9 cellular contexts compared by ENCODE assay signal in the genomic region with DNA sequence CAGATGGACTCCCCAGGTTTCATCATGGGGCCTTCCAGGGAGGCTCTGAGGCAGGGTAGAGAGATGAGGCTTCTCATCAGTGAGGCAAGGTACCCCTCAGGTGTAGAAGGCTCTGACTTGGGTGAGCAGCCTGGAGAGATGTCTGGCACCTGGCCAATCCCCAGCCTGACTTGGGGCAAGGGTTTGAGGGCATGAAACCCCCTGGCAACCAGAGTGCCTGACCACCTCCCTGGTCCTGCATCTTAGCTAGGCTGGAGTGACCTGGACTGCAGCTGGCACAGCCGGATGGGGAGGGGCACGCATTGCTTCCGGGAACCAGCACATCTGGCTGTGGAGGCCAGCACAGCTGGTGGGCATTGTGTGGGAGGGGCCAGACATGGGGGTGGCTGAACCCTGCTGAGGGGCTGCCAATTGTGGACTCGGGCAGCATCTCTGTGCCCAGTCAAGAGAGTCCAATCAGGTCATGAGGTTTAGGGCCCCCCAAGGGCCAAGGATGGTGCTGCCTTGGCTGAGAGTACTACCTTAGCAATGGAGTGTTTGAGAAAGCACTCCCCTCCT. TPM values are rescaled to one million over a fixed set of nuclear protein-coding genes. Genes with fewer than 3 reads are reported as not detected.
A peak's percentile ranks its signal among the peaks of the same experiment; 100 is the strongest.
DNase-seq lines count a peak whose midpoint lies in the region; ATAC-seq and TF ChIP-seq lines count a peak whose summit lies in the region.
"Had no signal": no experiment of that assay in that cellular context is flagged by ENCODE, and none has a peak within 500 bp of the region (broad histone marks: within the 10 kb centered on the region; RNA-seq: fewer than 3 reads in every experiment).

No MANE protein-coding gene starts in this region.

- peak overlapping the region; percentile 83 for H3K4me2 ChIP-seq in parathyroid adenoma (ENCODE audit: low read length)

- H3K27ac ChIP-seq in CD8-positive, alpha-beta memory T cell (ENCODE audit: low read depth, low read length), result no peak overlapping the region
- H3K27ac ChIP-seq in Peyer's patch (peak overlapping the region; percentile 72 to 90 (median 80)), parathyroid adenoma (peak overlapping the region; percentile 79)

- H3K36me3 Mint-ChIP-seq in CD8-positive, alpha-beta memory T cell, result no peaks in the 10 kb centered on the region
- H3K36me3 Mint-ChIP-seq: activated naive CD8-positive, alpha-beta T cell had no signal

- peaks cover 0 to 1% of the 10 kb centered on the region in 2 donors for H3K27me3 Mint-ChIP-seq in CD8-positive, alpha-beta memory T cell
- H3K27me3 Mint-ChIP-seq: activated naive CD8-positive, alpha-beta T cell had no signal

- peaks cover 14% of the 10 kb centered on the region for H3K4me1 ChIP-seq in CD8-positive, alpha-beta memory T cell (ENCODE audit: insufficient read depth, low read length)
- peaks cover 5 to 43% (median 15%) of the 10 kb centered on the region in 4 donors for H3K4me1 ChIP-seq in Peyer's patch
- peaks cover 25% of the 10 kb centered on the region for H3K4me1 ChIP-seq in parathyroid adenoma

- peak overlapping the region in 3 of 8 donors; percentile 23 to 82 (median 29) for H3K27ac Mint-ChIP-seq in CD8-positive, alpha-beta memory T cell
- H3K27ac Mint-ChIP-seq: activated naive CD8-positive, alpha-beta T cell had no signal

- H3K9ac ChIP-seq in parathyroid adenoma, result no peak overlapping the region

- H3K79me2 ChIP-seq in parathyroid adenoma, result peaks cover 9% of the 10 kb centered on the region

- H3K4me3 Mint-ChIP-seq in CD8-positive, alpha-beta memory T cell, result peak overlapping the region; percentile 32 to 72 (median 50)

- no peak for TF ChIP-seq POLR2A in Peyer's patch (IDR thresholded peaks at IDR 0.05)

- DNase-seq in CD8-positive, alpha-beta memory T cell, result no peak
- DNase-seq in Peyer's patch, result peak in 1 of 3 donors; percentile 54
- DNase-seq in foreskin fibroblast, result peak in 1 of 2 donors; percentile 66
- no peak for DNase-seq in NCI-H2107 treated with DMSO at 0.1 percent for 48 hours (lab: John Stamatoyannopoulos, UW; ENCODE audit: unreplicated experiment)
- no peak for DNase-seq in activated CD4-positive, alpha-beta T cell treated with anti-CD3 and anti-CD28 coated beads for 48 hours

- TF ChIP-seq CTCF in Peyer's patch (IDR thresholded peaks at IDR 0.05) (no peak), foreskin fibroblast (IDR thresholded peaks at IDR 0.05; ENCODE audit: low read depth, low read length) (no peak), parathyroid adenoma (IDR thresholded peaks at IDR 0.05) (no peak)

- H3K9me3 ChIP-seq in CD8-positive, alpha-beta memory T cell (ENCODE audit: low read length), result no peaks in the 10 kb centered on the region
- H3K9me3 ChIP-seq in Peyer's patch (no peaks in the 10 kb centered on the region), parathyroid adenoma (ENCODE audit: control insufficient read depth, low read length) (no peaks in the 10 kb centered on the region)

- peaks cover 4 to 28% (median 7%) of the 10 kb centered on the region in 3 donors for H3K4me1 Mint-ChIP-seq in CD8-positive, alpha-beta memory T cell

- POLR2A ChIA-PET in CD8-positive, alpha-beta memory T cell (lab: Charles Lee), result no interaction called here

- ATAC-seq in HG03457 (IDR thresholded peaks at IDR 0.05; ENCODE audit: unreplicated experiment) (no peak), HG02588 (IDR thresholded peaks at IDR 0.05; ENCODE audit: unreplicated experiment) (no peak)

- H3K27me3 ChIP-seq in CD8-positive, alpha-beta memory T cell (ENCODE audit: insufficient read depth, low read length, poor library complexity, severe bottlenecking), result no peaks in the 10 kb centered on the region
- H3K27me3 ChIP-seq in Peyer's patch, result no peaks in the 10 kb centered on the region
- no peaks in the 10 kb centered on the region for H3K27me3 ChIP-seq in parathyroid adenoma (ENCODE audit: control insufficient read depth, insufficient read depth, low read length)

- H3K36me3 ChIP-seq in CD8-positive, alpha-beta memory T cell (ENCODE audit: insufficient read depth, low read length), result no peaks in the 10 kb centered on the region
- no peaks in the 10 kb centered on the region for H3K36me3 ChIP-seq in Peyer's patch
- no peaks in the 10 kb centered on the region for H3K36me3 ChIP-seq in parathyroid adenoma (ENCODE audit: control insufficient read depth, insufficient read depth, low read length)

- no peaks in the 10 kb centered on the region for H3K9me3 Mint-ChIP-seq in CD8-positive, alpha-beta memory T cell

- CTCF ChIA-PET in CD8-positive, alpha-beta memory T cell (lab: Charles Lee), result no interaction called here

- H2AFZ ChIP-seq in parathyroid adenoma, result peak overlapping the region; percentile 83

- no peak overlapping the region for H3K4me3 ChIP-seq in CD8-positive, alpha-beta memory T cell (ENCODE audit: low read length)
- H3K4me3 ChIP-seq in Peyer's patch (peak overlapping the region in 3 of 4 donors; percentile 69 to 84 (median 82)), foreskin fibroblast (ENCODE audit: low read depth in 1 of 2, low read length in 2 of 2) (peak overlapping the region; percentile 66 to 83), parathyroid adenoma (ENCODE audit: low read depth, low read length) (peak overlapping the region; percentile 73)

RNA-seq across cellular contexts. Expression of gene ZBTB47, which starts 1.9 kb away (rescaled TPM):
- total RNA-seq in CD8-positive, alpha-beta memory T cell, result under 1 TPM; 0.48 to 0.60 TPM
- not detected for polyA plus RNA-seq in CD8-positive, alpha-beta memory T cell
- total RNA-seq in Peyer's patch, result 10 to 100 TPM in 3 of 4 donors, 1 to 10 TPM in 1; 5.3 to 30.5 (median 14.7) TPM

RNA-seq across cellular contexts. Expression of gene KLHL40, which starts 29.9 kb away (rescaled TPM):
- not detected for total RNA-seq in CD8-positive, alpha-beta memory T cell
- polyA plus RNA-seq in CD8-positive, alpha-beta memory T cell, result not detected
- total RNA-seq in Peyer's patch, result not detected

RNA-seq across cellular contexts. Expression of gene HHATL, which starts 47.2 kb away (rescaled TPM):
- not detected for total RNA-seq in CD8-positive, alpha-beta memory T cell
- polyA plus RNA-seq in CD8-positive, alpha-beta memory T cell, result not detected
- 1 to 10 TPM in 1 of 4 donors, not detected in 3; 3.4 TPM for total RNA-seq in Peyer's patch

RNA-seq across cellular contexts. Expression of gene NKTR, which starts 54.9 kb away (rescaled TPM):
- total RNA-seq in CD8-positive, alpha-beta memory T cell, result 10 to 100 TPM; 54.1 to 58.2 TPM
- polyA plus RNA-seq in CD8-positive, alpha-beta memory T cell, result 15.8 TPM
- total RNA-seq in Peyer's patch, result 100 to 1,000 TPM; 118 to 386 (median 187) TPM
